Comparison of ENCODE assay signal across 24 cellular contexts in the genomic region with DNA sequence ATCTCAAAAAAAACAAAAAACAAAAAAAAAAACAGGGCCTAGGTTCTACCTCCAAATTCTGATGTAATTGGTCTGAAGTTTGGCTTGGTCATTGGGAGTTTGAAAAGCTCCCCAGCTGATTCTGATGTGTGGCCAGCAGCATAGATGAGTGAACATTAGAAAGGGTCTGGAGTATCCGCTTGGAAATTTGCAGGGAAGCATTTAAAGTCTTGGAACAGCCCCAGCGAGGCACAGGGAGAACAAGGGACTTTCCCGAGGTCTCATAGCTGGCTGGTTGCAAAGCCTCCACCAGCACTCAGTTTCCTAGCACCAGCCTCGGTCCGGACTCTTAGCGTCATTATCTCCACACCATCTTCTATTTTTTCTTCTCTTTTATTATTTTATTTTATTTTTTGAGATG.
"Had no signal": no experiment of that assay in that cellular context is flagged by ENCODE, and none has a peak within 500 bp of the region (broad histone marks: within the 10 kb centered on the region; RNA-seq: fewer than 3 reads in every experiment).

No MANE protein-coding gene starts in this region.

- H3K27me3 ChIP-seq: pancreas, right atrium auricular region, right lobe of liver, sigmoid colon, stomach, transverse colon, vagina had no signal

- H3K4me1 ChIP-seq: prostate gland, sigmoid colon, tibial artery, transverse colon, vagina had no signal

- H3K9me3 ChIP-seq: neutrophil, pancreas, prostate gland, right atrium auricular region, right lobe of liver, sigmoid colon, stomach, thoracic aorta, tibial artery, transverse colon, vagina had no signal

- ATAC-seq: naive thymus-derived CD8-positive, alpha-beta T cell; natural killer cell treated with Interleukin-12 subunit alpha and Interleukin-12 subunit beta and Interleukin-15 and Interleukin-18, amount 100 ng/mL, for 72 hours; right lobe of liver; stimulated activated effector memory CD8-positive, alpha-beta T cell treated with anti-CD3 and anti-CD28 coated beads, Interleukin-12 subunit alpha, Interleukin-12 subunit beta, amount 100 ng/mL, for 72 hours; stimulated activated naive B cell treated with anti-CD40 and anti-IgM and Interleukin-4, amounts not matched to agents 10 μg/mL and 1 μg/mL and 100 μg/mL, for 72 hours had no signal

- DNase-seq: nephron progenitor cell; nucleus accumbens; retina; right lobe of liver; sigmoid colon; small intestine; stimulated activated CD4-positive, alpha-beta T cell treated with anti-CD3 and anti-CD28 coated beads, Interleukin-15, amount 100 ng/mL, for 24 hours; stimulated activated CD4-positive, alpha-beta T cell treated with anti-CD3 and anti-CD28 coated beads, Interleukin-2, amount 100 ng/mL, for 24 hours; stimulated activated CD4-positive, alpha-beta T cell treated with anti-CD3 and anti-CD28 coated beads, Interleukin-2, amount 100 ng/mL, for 48 hours; stimulated activated CD4-positive, alpha-beta T cell treated with anti-CD3 and anti-CD28 coated beads, Interleukin-4, amount 100 ng/mL, for 24 hours; stimulated activated naive B cell treated with anti-CD40 and anti-IgM and Interleukin-4, amounts not matched to agents 10 μg/mL and 1 μg/mL and 100 μg/mL, for 72 hours; stimulated activated naive CD4-positive, alpha-beta T cell treated with Interleukin-2 at 50 U/mL for 16 hours; stomach; tibial artery; transverse colon had no signal

- H3K36me3 ChIP-seq: neutrophil, pancreas, prostate gland, right atrium auricular region, right lobe of liver, sigmoid colon, stomach, thoracic aorta, tibial artery, transverse colon, vagina had no signal

- H3K4me3 ChIP-seq: pancreas, prostate gland, right atrium auricular region, right lobe of liver, sigmoid colon, stomach, thoracic aorta, tibial artery, transverse colon, vagina had no signal

- H3K27ac ChIP-seq: neutrophil, pancreas, prostate gland, right atrium auricular region, right lobe of liver, sigmoid colon, stomach, thoracic aorta, tibial artery, transverse colon, vagina had no signal
